ENCODE assay signal across 1 cellular context in genomic region chr9:126376311-126376902, GRCh38.
A peak's percentile ranks its signal among the peaks of the same experiment; 100 is the strongest.
TF ChIP-seq lines count a peak whose summit lies in the region.

No MANE protein-coding gene starts in this region.

TF ChIP-seq in HepG2, 621 proteins besides CTCF, POLR2A, EP300 and RAD21 (continued from another document and continues in another):
- TF ChIP-seq TFE3 (CRISPR knock-in tag; IDR thresholded peaks at IDR 0.05): peak; percentile 17; the same call in 1 of the 2 replicates
- TF ChIP-seq MZF1 (CRISPR knock-in tag; IDR thresholded peaks at IDR 0.05; ENCODE audit: borderline replicate concordance): no peak
- TF ChIP-seq TP53 (CRISPR knock-in tag; conservative IDR thresholded peaks at IDR 0.05): no peak; the same call in 1 of the 2 replicates
- peak; percentile 79; the same call in 1 of the 2 replicates for TF ChIP-seq GATAD2A (CRISPR knock-in tag; IDR thresholded peaks at IDR 0.05)
- TF ChIP-seq ZNF407 (CRISPR knock-in tag; IDR thresholded peaks at IDR 0.05; ENCODE audit: not compliant biosample characterization): no peak
- TF ChIP-seq CENPX (CRISPR knock-in tag; IDR thresholded peaks at IDR 0.05): no peak
- TF ChIP-seq EED (CRISPR knock-in tag; IDR thresholded peaks at IDR 0.05): no peak
- TF ChIP-seq, protein P1, sequence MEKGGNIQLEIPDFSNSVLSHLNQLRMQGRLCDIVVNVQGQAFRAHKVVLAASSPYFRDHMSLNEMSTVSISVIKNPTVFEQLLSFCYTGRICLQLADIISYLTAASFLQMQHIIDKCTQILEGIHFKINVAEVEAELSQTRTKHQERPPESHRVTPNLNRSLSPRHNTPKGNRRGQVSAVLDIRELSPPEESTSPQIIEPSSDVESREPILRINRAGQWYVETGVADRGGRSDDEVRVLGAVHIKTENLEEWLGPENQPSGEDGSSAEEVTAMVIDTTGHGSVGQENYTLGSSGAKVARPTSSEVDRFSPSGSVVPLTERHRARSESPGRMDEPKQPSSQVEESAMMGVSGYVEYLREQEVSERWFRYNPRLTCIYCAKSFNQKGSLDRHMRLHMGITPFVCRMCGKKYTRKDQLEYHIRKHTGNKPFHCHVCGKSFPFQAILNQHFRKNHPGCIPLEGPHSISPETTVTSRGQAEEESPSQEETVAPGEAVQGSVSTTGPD (CRISPR knock-in tag; IDR thresholded peaks at IDR 0.05): no peak
- TF ChIP-seq ZBTB38 (CRISPR knock-in tag; IDR thresholded peaks at IDR 0.05): peak; percentile 31; the same call in 1 of the 2 replicates
- peak; percentile 47 for TF ChIP-seq GABPB1 (CRISPR knock-in tag; IDR thresholded peaks at IDR 0.05)
- TF ChIP-seq CEBPG (CRISPR knock-in tag; IDR thresholded peaks at IDR 0.05): peak; percentile 81
- no peak for TF ChIP-seq PLSCR1 (CRISPR knock-in tag; IDR thresholded peaks at IDR 0.05; ENCODE audit: borderline replicate concordance)
- TF ChIP-seq, protein P2, sequence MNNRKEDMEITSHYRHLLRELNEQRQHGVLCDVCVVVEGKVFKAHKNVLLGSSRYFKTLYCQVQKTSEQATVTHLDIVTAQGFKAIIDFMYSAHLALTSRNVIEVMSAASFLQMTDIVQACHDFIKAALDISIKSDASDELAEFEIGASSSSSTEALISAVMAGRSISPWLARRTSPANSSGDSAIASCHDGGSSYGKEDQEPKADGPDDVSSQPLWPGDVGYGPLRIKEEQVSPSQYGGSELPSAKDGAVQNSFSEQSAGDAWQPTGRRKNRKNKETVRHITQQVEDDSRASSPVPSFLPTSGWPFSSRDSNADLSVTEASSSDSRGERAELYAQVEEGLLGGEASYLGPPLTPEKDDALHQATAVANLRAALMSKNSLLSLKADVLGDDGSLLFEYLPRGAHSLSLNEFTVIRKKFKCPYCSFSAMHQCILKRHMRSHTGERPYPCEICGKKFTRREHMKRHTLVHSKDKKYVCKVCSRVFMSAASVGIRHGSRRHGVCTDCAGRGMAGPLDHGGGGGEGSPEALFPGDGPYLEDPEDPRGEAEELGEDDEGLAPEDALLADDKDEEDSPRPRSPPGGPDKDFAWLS (CRISPR knock-in tag; IDR thresholded peaks at IDR 0.05; ENCODE audit: borderline replicate concordance): 0 out of 2 replicates have a peak, but pooled peaks have one; percentile 19
- peak; percentile 35; the same call in 1 of the 2 replicates for TF ChIP-seq MIXL1 (CRISPR knock-in tag; IDR thresholded peaks at IDR 0.05)
- TF ChIP-seq KLF13 (CRISPR knock-in tag; IDR thresholded peaks at IDR 0.05): no peak
- no peak for TF ChIP-seq ZNF589 (CRISPR knock-in tag; conservative IDR thresholded peaks at IDR 0.05)
- TF ChIP-seq BCLAF1 (IDR thresholded peaks at IDR 0.05): no peak
- peak; percentile 60; the same call in 1 of the 2 replicates for TF ChIP-seq PPARG (CRISPR knock-in tag; conservative IDR thresholded peaks at IDR 0.05)
- peak; percentile 47; the same call in 1 of the 2 replicates for TF ChIP-seq ZNF644 (CRISPR knock-in tag; IDR thresholded peaks at IDR 0.05; ENCODE audit: low read depth)
- TF ChIP-seq, protein P3, sequence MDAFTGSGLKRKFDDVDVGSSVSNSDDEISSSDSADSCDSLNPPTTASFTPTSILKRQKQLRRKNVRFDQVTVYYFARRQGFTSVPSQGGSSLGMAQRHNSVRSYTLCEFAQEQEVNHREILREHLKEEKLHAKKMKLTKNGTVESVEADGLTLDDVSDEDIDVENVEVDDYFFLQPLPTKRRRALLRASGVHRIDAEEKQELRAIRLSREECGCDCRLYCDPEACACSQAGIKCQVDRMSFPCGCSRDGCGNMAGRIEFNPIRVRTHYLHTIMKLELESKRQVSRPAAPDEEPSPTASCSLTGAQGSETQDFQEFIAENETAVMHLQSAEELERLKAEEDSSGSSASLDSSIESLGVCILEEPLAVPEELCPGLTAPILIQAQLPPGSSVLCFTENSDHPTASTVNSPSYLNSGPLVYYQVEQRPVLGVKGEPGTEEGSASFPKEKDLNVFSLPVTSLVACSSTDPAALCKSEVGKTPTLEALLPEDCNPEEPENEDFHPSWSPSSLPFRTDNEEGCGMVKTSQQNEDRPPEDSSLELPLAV (CRISPR knock-in tag; conservative IDR thresholded peaks at IDR 0.05; ENCODE audit: low read depth): no peak
- peak; percentile 81 for TF ChIP-seq CCDC6 (CRISPR knock-in tag; IDR thresholded peaks at IDR 0.05)
- no peak for TF ChIP-seq HES4 (CRISPR knock-in tag; IDR thresholded peaks at IDR 0.05; ENCODE audit: borderline replicate concordance)
- no peak for TF ChIP-seq ZNF354B (CRISPR knock-in tag; IDR thresholded peaks at IDR 0.05)
- 0 out of 2 replicates have a peak, but pooled peaks have one; percentile 17 for TF ChIP-seq ZBTB43 (CRISPR knock-in tag; conservative IDR thresholded peaks at IDR 0.05)
- TF ChIP-seq ZNF546 (CRISPR knock-in tag; conservative IDR thresholded peaks at IDR 0.05): no peak
- TF ChIP-seq LBX2 (CRISPR knock-in tag; IDR thresholded peaks at IDR 0.05; ENCODE audit: borderline replicate concordance): no peak
- no peak for TF ChIP-seq ZNF660 (CRISPR knock-in tag; IDR thresholded peaks at IDR 0.05; ENCODE audit: borderline replicate concordance, low read depth)
- peak; percentile 66; the same call in 1 of the 2 replicates for TF ChIP-seq HNF1A (IDR thresholded peaks at IDR 0.05; ENCODE audit: low read depth)
- peak; percentile 92 for TF ChIP-seq HNF1A (CRISPR knock-in tag; IDR thresholded peaks at IDR 0.05; ENCODE audit: borderline replicate concordance)
